13 cellular contexts compared by ENCODE assay signal in the genomic region with DNA sequence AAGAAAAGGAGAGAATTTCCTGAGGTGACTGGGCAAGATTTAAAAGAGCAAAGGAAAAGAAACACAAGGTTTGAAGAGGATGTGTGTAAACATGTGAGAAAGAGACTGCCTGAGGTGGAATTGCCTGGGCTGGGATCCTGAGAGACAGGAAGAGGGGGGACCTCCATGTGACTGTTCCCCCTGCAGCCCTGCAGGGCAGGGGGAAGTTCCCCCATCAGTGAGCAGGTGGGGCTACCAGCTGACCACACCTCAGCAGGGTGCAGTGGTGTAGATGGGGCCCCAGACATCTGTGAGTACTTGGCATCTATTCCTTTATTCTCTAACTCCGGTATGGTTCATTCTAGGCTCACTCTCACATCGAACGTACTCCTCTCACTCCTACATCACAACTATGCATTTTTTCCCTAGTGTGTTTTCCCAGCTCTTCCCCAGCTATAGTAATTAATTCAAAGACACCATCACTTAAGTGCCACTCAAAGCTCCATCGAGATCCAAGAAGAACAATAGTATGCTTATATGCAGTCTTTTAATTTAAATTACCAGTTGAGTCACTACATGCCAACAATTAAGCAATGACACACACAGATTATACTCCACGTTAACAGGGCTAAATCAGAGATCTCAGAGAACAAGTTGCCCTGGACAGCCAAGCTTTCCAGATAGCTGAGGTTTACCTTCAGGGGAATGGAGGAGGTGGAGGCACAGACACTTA. TPM values are rescaled to one million over a fixed set of nuclear protein-coding genes. Genes with fewer than 3 reads are reported as not detected.
DNase-seq lines count a peak whose midpoint lies in the region; ATAC-seq and TF ChIP-seq lines count a peak whose summit lies in the region.
"Had no signal": no experiment of that assay in that cellular context is flagged by ENCODE, and none has a peak within 500 bp of the region (broad histone marks: within the 10 kb centered on the region; RNA-seq: fewer than 3 reads in every experiment).

No MANE protein-coding gene starts in this region.

- peak; percentile 42 for ATAC-seq in mucosa of descending colon

- H3K9me3 ChIP-seq in mucosa of descending colon = no peaks in the 10 kb centered on the region
- H3K9me3 ChIP-seq: Caco-2, neutrophil had no signal

- H3K36me3 ChIP-seq in H7 (replicated peaks; ENCODE audit: control insufficient read depth, insufficient read depth, low read length) (peaks cover 2% of the 10 kb centered on the region), mucosa of descending colon (ENCODE audit: low read depth) (no peaks in the 10 kb centered on the region)
- H3K36me3 ChIP-seq: neutrophil had no signal

- intact Hi-C loops in mucosa of descending colon (cut with DNase I, micrococcal nuclease) = no loop called here

- TF ChIP-seq CTCF in astrocyte of the cerebellum (IDR thresholded peaks at IDR 0.05; ENCODE audit: low read depth, low read length, missing control alignments) = no peak
- no peak for TF ChIP-seq CTCF in mucosa of descending colon (IDR thresholded peaks at IDR 0.05)

- H3K4me3 ChIP-seq in H7 (ENCODE audit: insufficient read depth, low read depth, low read length) (no peak overlapping the region), astrocyte of the cerebellum (ENCODE audit: low read depth, low read length) (no peak overlapping the region), mucosa of descending colon (no peak overlapping the region)

- peak; percentile 22 for DNase-seq in H7
- peak; percentile 81 to 91 for DNase-seq in NCI-H2081 (lab: John Stamatoyannopoulos, UW)
- DNase-seq in astrocyte of the cerebellum (ENCODE audit: low read depth) = peak; percentile 27
- DNase-seq in mucosa of descending colon = no peak
- no peak for DNase-seq in kidney glomerular epithelial cell (lab: John Stamatoyannopoulos, UW)
- DNase-seq in activated naive CD4-positive, alpha-beta T cell treated with anti-CD3 and anti-CD28 coated beads, Interleukin-2, amount 50 U/mL, for 16 hours = no peak
- no peak for DNase-seq in AG08396 (ENCODE audit: low spot score)
- DNase-seq: activated effector memory CD4-positive, alpha-beta T cell treated with Interleukin-2 at 50 U/mL for 16 hours; Caco-2; left cardiac atrium; NCI-H2029; stimulated activated naive CD4-positive, alpha-beta T cell treated with Interleukin-2 at 50 U/mL for 16 hours had no signal

- H3K27me3 ChIP-seq in H7 (ENCODE audit: control insufficient read depth, insufficient read depth, low read length) = no peaks in the 10 kb centered on the region
- H3K27me3 ChIP-seq: neutrophil had no signal

- H3K4me1 ChIP-seq in mucosa of descending colon (ENCODE audit: low read depth) = no peaks in the 10 kb centered on the region
- H3K4me1 ChIP-seq: Caco-2 had no signal

- in situ Hi-C loops in astrocyte of the cerebellum (cut with HindIII; ENCODE audit: low sequenced_read_pairs) = no loop called here

RNA-seq across cellular contexts. Expression of a gene that starts 42.7 kb away (rescaled TPM):
- 51.1 and 77.6 TPM in 2 replicates for total RNA-seq in H7 (2014; rRNA removed; shearing (Covaris generic))
- total RNA-seq in mucosa of descending colon = 100 to 1,000 TPM in 2 of 3 donors, 10 to 100 TPM in 1; 81.9 to 185 (median 104) TPM

Comparison
In these comparisons a context has a peak if more than half of its experiments do, and no peak if none do; other contexts are left out.
1. DNase-seq: peak in H7 (single experiment), NCI-H2081 (2 of 2) and astrocyte of the cerebellum (single experiment); none in mucosa of descending colon (0 of 3), kidney glomerular epithelial cell (single experiment), activated naive CD4-positive, alpha-beta T cell treated with anti-CD3 and anti-CD28 coated beads, Interleukin-2, amount 50 U/mL, for 16 hours (single experiment) and AG08396 (single experiment).